In the genomic region with DNA sequence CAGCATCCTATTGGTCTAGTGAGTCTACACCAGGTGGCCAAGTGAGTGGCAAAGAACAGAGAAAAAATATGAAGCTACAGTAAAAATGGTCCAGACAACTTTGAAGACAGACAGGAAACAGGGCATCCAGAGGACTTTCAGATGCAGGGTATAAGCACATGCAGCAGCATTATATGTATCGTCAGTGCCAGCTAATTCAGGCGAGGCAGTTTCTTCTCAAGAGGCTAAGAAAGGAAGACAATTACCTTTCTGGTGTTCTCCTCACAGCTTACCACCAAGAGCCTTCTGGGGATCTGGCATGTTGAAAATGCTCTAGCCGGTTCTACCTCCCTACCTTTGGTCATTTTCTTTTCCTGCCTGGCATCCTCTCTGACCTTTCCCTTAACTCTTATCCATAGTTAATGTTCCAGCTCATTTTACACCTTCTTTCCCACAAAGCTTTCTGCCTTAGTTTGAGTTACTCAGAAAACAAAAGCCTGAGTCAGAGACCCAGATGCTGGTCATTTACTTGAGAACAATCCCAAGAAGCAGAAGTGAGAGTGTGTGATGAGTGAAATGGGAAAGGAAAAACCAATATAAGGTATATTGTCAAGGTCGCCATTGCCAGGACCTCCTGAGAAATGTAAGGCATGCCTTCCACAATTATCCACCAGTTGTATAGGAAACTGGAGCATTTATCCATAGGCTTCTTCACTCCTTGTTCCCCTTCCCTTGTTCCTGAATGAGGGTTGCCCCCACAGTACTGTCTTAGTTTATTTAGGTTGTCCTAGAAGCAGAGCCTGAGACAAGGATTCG, we compare ENCODE assay signal across 17 cellular contexts.
DNase-seq lines count a peak whose midpoint lies in the region; ATAC-seq and TF ChIP-seq lines count a peak whose summit lies in the region.
"Had no signal": no experiment of that assay in that cellular context is flagged by ENCODE, and none has a peak within 500 bp of the region (broad histone marks: within the 10 kb centered on the region; RNA-seq: fewer than 3 reads in every experiment).

No MANE protein-coding gene starts in this region.

- no peak overlapping the region for H4K91ac ChIP-seq in trophoblast cell (ENCODE audit: low read depth, low read length)

- H2AK5ac ChIP-seq in trophoblast cell (ENCODE audit: low read length), result no peak overlapping the region

- no peaks in the 10 kb centered on the region for H3K36me3 Mint-ChIP-seq in HFFc6 (ENCODE audit: low read depth)
- H3K36me3 Mint-ChIP-seq: activated CD4-positive, alpha-beta memory T cell treated with anti-CD3 and anti-CD28 coated beads for 36 hours; mesothelial cell of epicardium had no signal

- H3K27ac ChIP-seq in trophoblast cell (ENCODE audit: low read depth, low read length) (no peak overlapping the region), heart right ventricle (no peak overlapping the region)
- H3K27ac ChIP-seq: dorsolateral prefrontal cortex, heart left ventricle, thoracic aorta had no signal

- TF ChIP-seq CTCF in HFFc6 (IDR thresholded peaks at IDR 0.05) (no peak), heart right ventricle (IDR thresholded peaks at IDR 0.05) (no peak)

- no peak overlapping the region for H2BK120ac ChIP-seq in trophoblast cell (ENCODE audit: insufficient read depth, low read length, poor library complexity)

- no peak overlapping the region for H3K14ac ChIP-seq in trophoblast cell (ENCODE audit: low read length)

- H3K27me3 ChIP-seq in trophoblast cell (ENCODE audit: insufficient read depth, low read length) (no peaks in the 10 kb centered on the region), heart right ventricle (no peaks in the 10 kb centered on the region)
- H3K27me3 ChIP-seq: heart left ventricle had no signal

- H3K4me3 Mint-ChIP-seq in HFFc6, result no peak overlapping the region
- H3K4me3 Mint-ChIP-seq: activated CD4-positive, alpha-beta memory T cell treated with anti-CD3 and anti-CD28 coated beads for 36 hours; mesothelial cell of epicardium had no signal

- intact Hi-C loops in heart right ventricle (cut with DNase I), result no loop called here

- no peak overlapping the region for H3K9ac ChIP-seq in trophoblast cell (ENCODE audit: low read length)

- H3K9me3 Mint-ChIP-seq in HFFc6, result 0 out of 2 replicates have a peak, but pooled peaks cover 4% of the 10 kb centered on the region
- H3K9me3 Mint-ChIP-seq: activated CD4-positive, alpha-beta memory T cell treated with anti-CD3 and anti-CD28 coated beads for 36 hours; mesothelial cell of epicardium had no signal

- H3K4me1 ChIP-seq in trophoblast cell (ENCODE audit: control insufficient read depth in 1 of 2, insufficient read depth in 2 of 2, low read length in 2 of 2) (peaks cover 2 to 3% of the 10 kb centered on the region in 2 experiments), heart right ventricle (peaks cover 0 to 26% (median 16%) of the 10 kb centered on the region in 9 donors)

- H3K9me3 ChIP-seq in trophoblast cell (ENCODE audit: insufficient read depth, low read depth, low read length) (no peaks in the 10 kb centered on the region), heart right ventricle (no peaks in the 10 kb centered on the region)
- H3K9me3 ChIP-seq: heart left ventricle, thoracic aorta had no signal

- H2AFZ ChIP-seq in trophoblast cell (ENCODE audit: insufficient read depth, low read length, poor library complexity), result no peak overlapping the region

- no peaks in the 10 kb centered on the region for H3K36me3 ChIP-seq in trophoblast cell (ENCODE audit: control insufficient read depth in 1 of 2, insufficient read depth in 2 of 2, low read length in 2 of 2)
- H3K36me3 ChIP-seq in heart right ventricle, result no peaks in the 10 kb centered on the region
- H3K36me3 ChIP-seq: heart left ventricle, thoracic aorta had no signal

- no CpG with 5 or more reads among the region's 5 CpGs for WGBS in trophoblast cell (ENCODE audit: extremely low coverage, insufficient coverage, insufficient read length)
- 91 to 92% methylated on average over 5 of the region's 5 CpGs for WGBS in heart right ventricle, 2 donors

- no peak overlapping the region for H3K23ac ChIP-seq in trophoblast cell (ENCODE audit: low read length)

- H3K18ac ChIP-seq in trophoblast cell (ENCODE audit: low read length), result no peak overlapping the region

- H3K79me2 ChIP-seq in trophoblast cell (ENCODE audit: control insufficient read depth, insufficient read depth, low read length, poor library complexity), result no peaks in the 10 kb centered on the region

- no peak overlapping the region for H2BK5ac ChIP-seq in trophoblast cell (ENCODE audit: low read depth, low read length, poor library complexity)

- peaks cover 3% of the 10 kb centered on the region for H3K79me1 ChIP-seq in trophoblast cell (ENCODE audit: low read length)

- H3K4me1 Mint-ChIP-seq in HFFc6 (ENCODE audit: low read depth), result peaks cover 6% of the 10 kb centered on the region; the same call in 1 of the 2 replicates

- ATAC-seq in GM18870 (IDR thresholded peaks at IDR 0.05; ENCODE audit: unreplicated experiment) (peak; percentile 60), HG02642 (IDR thresholded peaks at IDR 0.05; ENCODE audit: poor library complexity, unreplicated experiment) (peak; percentile 62), HG03469 (IDR thresholded peaks at IDR 0.05; ENCODE audit: unreplicated experiment) (peak; percentile 46), HG02970 (IDR thresholded peaks at IDR 0.05; ENCODE audit: low FRiP score, unreplicated experiment) (no peak), heart right ventricle (no peak)
- ATAC-seq: heart left ventricle had no signal

- no peak overlapping the region for H3K4me2 ChIP-seq in trophoblast cell (ENCODE audit: low read length)

- no peak overlapping the region for H4K12ac ChIP-seq in trophoblast cell (ENCODE audit: low read depth, low read length)

- H2BK12ac ChIP-seq in trophoblast cell (ENCODE audit: low read length), result no peak overlapping the region

- peaks cover 5% of the 10 kb centered on the region for H3K27me3 Mint-ChIP-seq in HFFc6 (ENCODE audit: insufficient read depth)

- no peak overlapping the region for H3K27ac Mint-ChIP-seq in HFFc6
- H3K27ac Mint-ChIP-seq: activated CD4-positive, alpha-beta memory T cell treated with anti-CD3 and anti-CD28 coated beads for 36 hours; mesothelial cell of epicardium had no signal

- H3K4ac ChIP-seq in trophoblast cell (ENCODE audit: low read depth, low read length), result no peak overlapping the region

- DNase-seq in trophoblast cell, result peak; percentile 13 to 59
- DNase-seq in HFFc6, result no peak
- no peak for DNase-seq in heart right ventricle
- DNase-seq in DMS 273 treated with DMSO at 0.1 percent for 48 hours (lab: John Stamatoyannopoulos, UW), result no peak
- DNase-seq: activated CD4-positive, alpha-beta memory T cell treated with anti-CD3 and anti-CD28 coated beads for 36 hours; activated naive CD4-positive, alpha-beta T cell treated with anti-CD3 and anti-CD28 coated beads, Interleukin-2, amount 50 U/mL, for 16 hours; dorsolateral prefrontal cortex; heart left ventricle; NCI-H1092; posterior cingulate gyrus; SW 1271 had no signal

- no peak overlapping the region for H4K8ac ChIP-seq in trophoblast cell (ENCODE audit: low read depth, low read length)

- H3K4me3 ChIP-seq in trophoblast cell (ENCODE audit: low read depth, low read length) (no peak overlapping the region), heart right ventricle (no peak overlapping the region)
- H3K4me3 ChIP-seq: dorsolateral prefrontal cortex, heart left ventricle, thoracic aorta had no signal

Comparison
In these comparisons a context has a peak if more than half of its experiments do, and no peak if none do; other contexts are left out.
1. ATAC-seq: peak in GM18870 (single experiment), HG02642 (single experiment) and HG03469 (single experiment); none in HG02970 (single experiment) and heart right ventricle (0 of 8).
2. DNase-seq: peak in trophoblast cell (2 of 2); none in HFFc6 (single experiment), heart right ventricle (0 of 2) and DMS 273 treated with DMSO at 0.1 percent for 48 hours (single experiment).